Comparison of ENCODE assay signal across 23 cellular contexts in the genomic region with DNA sequence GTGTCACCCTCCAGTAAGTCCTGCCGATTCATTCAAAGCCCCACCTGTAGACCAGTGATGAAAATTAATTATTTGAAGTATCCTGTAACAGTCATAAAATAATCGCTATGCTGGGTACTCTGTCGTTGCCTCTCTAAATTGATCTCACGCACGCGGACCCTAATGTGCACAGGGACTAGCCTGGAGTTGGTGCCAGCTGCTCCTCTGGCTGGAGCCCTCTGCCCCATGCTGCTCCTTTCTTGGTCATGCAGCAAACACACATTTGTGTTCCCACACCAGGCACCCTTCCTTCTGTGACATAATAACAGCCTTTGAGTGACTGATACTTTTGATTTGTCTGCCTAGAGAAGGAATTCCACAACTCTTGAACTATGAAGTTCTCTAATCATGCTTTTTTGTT. TPM values are rescaled to one million over a fixed set of nuclear protein-coding genes. Genes with fewer than 3 reads are reported as not detected.
DNase-seq lines count a peak whose midpoint lies in the region; ATAC-seq and TF ChIP-seq lines count a peak whose summit lies in the region.
"Had no signal": no experiment of that assay in that cellular context is flagged by ENCODE, and none has a peak within 500 bp of the region (broad histone marks: within the 10 kb centered on the region; RNA-seq: fewer than 3 reads in every experiment).

No MANE protein-coding gene starts in this region.

- no peaks in the 10 kb centered on the region for H3K9me3 ChIP-seq in HEK293 (ENCODE audit: control insufficient read depth, insufficient read depth, low read depth, low read length)
- H3K9me3 ChIP-seq: BLaER1 treated with 17β-estradiol and CSF1 and Interleukin-3, amounts not matched to agents 10 nM and 100 nM; Caco-2; SJSA1 had no signal

- CTCF ChIA-PET in HEK293 (lab: Yijun Ruan, JAX): no interaction called here

- peaks cover 15% of the 10 kb centered on the region for H3K36me3 Mint-ChIP-seq in activated T-helper 17 cell treated with anti-CD3 and anti-CD28 coated beads, Interleukin-2, amount 50 U/mL, for 72 hours (ENCODE audit: low read depth)
- H3K36me3 Mint-ChIP-seq in nephron progenitor cell (ENCODE audit: low read depth): peaks cover 46% of the 10 kb centered on the region
- H3K36me3 Mint-ChIP-seq in activated T-cell treated with anti-CD3 and anti-CD28 coated beads, Interleukin-2, amount 50 U/mL, for 24 hours (ENCODE audit: low read depth): peaks cover 19% of the 10 kb centered on the region

- H3K36me3 ChIP-seq in HEK293 (ENCODE audit: control insufficient read depth in 2 of 2, insufficient read depth in 1 of 2, low read length in 2 of 2): peaks cover 0 to 11% of the 10 kb centered on the region in 2 experiments; a peak in 2 of 3 replicates

- peaks cover 6% of the 10 kb centered on the region for H3K4me1 Mint-ChIP-seq in activated T-helper 17 cell treated with anti-CD3 and anti-CD28 coated beads, Interleukin-2, amount 50 U/mL, for 72 hours
- H3K4me1 Mint-ChIP-seq in nephron progenitor cell: peaks cover 28% of the 10 kb centered on the region
- H3K4me1 Mint-ChIP-seq in activated T-cell treated with anti-CD3 and anti-CD28 coated beads, Interleukin-2, amount 50 U/mL, for 24 hours (ENCODE audit: low read depth): peaks cover 2% of the 10 kb centered on the region

- no peak for ATAC-seq in activated T-helper 17 cell treated with anti-CD3 and anti-CD28 coated beads, Interleukin-2, amount 50 U/mL, for 72 hours (replicated peaks)
- ATAC-seq in GM21786 (IDR thresholded peaks at IDR 0.05; ENCODE audit: unreplicated experiment) (no peak), GM21515 (IDR thresholded peaks at IDR 0.05; ENCODE audit: unreplicated experiment) (no peak)
- ATAC-seq: CD8-positive, alpha-beta T cell; GM12878; HepG2; Right ventricle myocardium inferior had no signal

- H3K4me1 ChIP-seq in HEK293 (ENCODE audit: control insufficient read depth, insufficient read depth, low read length): 0 out of 2 replicates have a peak, but pooled peaks cover 3% of the 10 kb centered on the region
- H3K4me1 ChIP-seq: Caco-2 had no signal

- DNase-seq in GM10266 (ENCODE audit: extremely low spot score): peak; percentile 5
- no peak for DNase-seq in nephron progenitor cell
- no peak for DNase-seq in CD1c-positive myeloid dendritic cell (ENCODE audit: extremely low spot score)
- no peak for DNase-seq in activated T-cell treated with anti-CD3 and anti-CD28 coated beads, Interleukin-2, amount 50 U/mL, for 24 hours
- DNase-seq: AML-193; Caco-2; CD8-positive, alpha-beta T cell; Karpas-422; NCI-H1105; NCI-H1436 treated with DMSO at 0.1 percent for 48 hours; NCI-H2029 treated with DMSO at 0.1 percent for 48 hours; NCI-H2171; NCI-H226; NCI-H510A had no signal

- no peak overlapping the region for H3K4me3 ChIP-seq in HEK293 (ENCODE audit: low read depth, low read length)
- H3K4me3 ChIP-seq: BLaER1 treated with 17β-estradiol and CSF1 and Interleukin-3, amounts not matched to agents 10 nM and 100 nM; GM12878; SJSA1 had no signal

- no peaks in the 10 kb centered on the region for H3K27me3 Mint-ChIP-seq in activated T-helper 17 cell treated with anti-CD3 and anti-CD28 coated beads, Interleukin-2, amount 50 U/mL, for 72 hours
- H3K27me3 Mint-ChIP-seq in nephron progenitor cell (ENCODE audit: low read depth, poor library complexity): no peaks in the 10 kb centered on the region
- no peaks in the 10 kb centered on the region for H3K27me3 Mint-ChIP-seq in activated T-cell treated with anti-CD3 and anti-CD28 coated beads, Interleukin-2, amount 50 U/mL, for 24 hours

- no peak overlapping the region for H3K27ac ChIP-seq in HEK293 (ENCODE audit: extremely low read depth, low read depth, low read length)
- H3K27ac ChIP-seq: SJSA1 had no signal

- TF ChIP-seq CTCF in GM10266 (IDR thresholded peaks at IDR 0.05; ENCODE audit: control insufficient read depth, insufficient read depth, low read depth, missing control alignments): no peak
- no peak for TF ChIP-seq CTCF in HEK293 (tag by site-specific recombination; IDR thresholded peaks at IDR 0.05)
- no peak for TF ChIP-seq CTCF in nephron progenitor cell (IDR thresholded peaks at IDR 0.05)

- no peaks in the 10 kb centered on the region for H3K9me3 Mint-ChIP-seq in activated T-helper 17 cell treated with anti-CD3 and anti-CD28 coated beads, Interleukin-2, amount 50 U/mL, for 72 hours
- no peaks in the 10 kb centered on the region for H3K9me3 Mint-ChIP-seq in nephron progenitor cell
- no peaks in the 10 kb centered on the region for H3K9me3 Mint-ChIP-seq in activated T-cell treated with anti-CD3 and anti-CD28 coated beads, Interleukin-2, amount 50 U/mL, for 24 hours
- H3K9me3 Mint-ChIP-seq: CD8-positive, alpha-beta T cell had no signal

- no peak overlapping the region for H3K4me3 Mint-ChIP-seq in activated T-helper 17 cell treated with anti-CD3 and anti-CD28 coated beads, Interleukin-2, amount 50 U/mL, for 72 hours
- H3K4me3 Mint-ChIP-seq in nephron progenitor cell: no peak overlapping the region
- no peak overlapping the region for H3K4me3 Mint-ChIP-seq in activated T-cell treated with anti-CD3 and anti-CD28 coated beads, Interleukin-2, amount 50 U/mL, for 24 hours
- H3K4me3 Mint-ChIP-seq: CD8-positive, alpha-beta T cell had no signal

- POLR2A ChIA-PET in HEK293 (lab: Yijun Ruan, JAX): interaction anchor here (0.7 kb wide), 1 partner anchor 61 kb away, joined by 5 read pairs; no protein-coding TSS in a partner anchor

- H3K27ac Mint-ChIP-seq in activated T-helper 17 cell treated with anti-CD3 and anti-CD28 coated beads, Interleukin-2, amount 50 U/mL, for 72 hours: peak overlapping the region; percentile 31
- peak overlapping the region; percentile 71 for H3K27ac Mint-ChIP-seq in nephron progenitor cell
- H3K27ac Mint-ChIP-seq in activated T-cell treated with anti-CD3 and anti-CD28 coated beads, Interleukin-2, amount 50 U/mL, for 24 hours: no peak overlapping the region
- H3K27ac Mint-ChIP-seq: CD8-positive, alpha-beta T cell had no signal

TF ChIP-seq in HEK293, 187 proteins besides CTCF, POLR2A, EP300 and RAD21:
- no peak for TF ChIP-seq ZNF544 (tag by site-specific recombination; IDR thresholded peaks at IDR 0.05)
- no peak for TF ChIP-seq SCRT1 (tag by site-specific recombination; IDR thresholded peaks at IDR 0.05; ENCODE audit: borderline replicate concordance)
- TF ChIP-seq ZIC2 (tag by site-specific recombination; IDR thresholded peaks at IDR 0.05): peak; percentile 51
- 0 out of 2 replicates have a peak, but pooled peaks have one; percentile 17 for TF ChIP-seq ZNF394 (tag by site-specific recombination; IDR thresholded peaks at IDR 0.05; ENCODE audit: borderline replicate concordance)
- no peak for TF ChIP-seq ZNF140 (tag by site-specific recombination; IDR thresholded peaks at IDR 0.05)
- TF ChIP-seq SCRT2 (tag by site-specific recombination; IDR thresholded peaks at IDR 0.05): no peak
- TF ChIP-seq ZBTB6 (tag by site-specific recombination; IDR thresholded peaks at IDR 0.05): no peak
- no peak for TF ChIP-seq ZNF335 (tag by site-specific recombination; conservative IDR thresholded peaks at IDR 0.05)

RNA-seq across cellular contexts. Expression of gene RAB11FIP3, which starts 16.0 kb away (rescaled TPM):
- total RNA-seq in activated T-helper 17 cell treated with anti-CD3 and anti-CD28 coated beads, Interleukin-2, amount 50 U/mL, for 72 hours: 10 to 100 TPM; 26.9 to 28.3 TPM

RNA-seq across cellular contexts. Expression of gene DECR2, which starts 39.8 kb away (rescaled TPM):
- total RNA-seq in activated T-helper 17 cell treated with anti-CD3 and anti-CD28 coated beads, Interleukin-2, amount 50 U/mL, for 72 hours: 10 to 100 TPM; 12.0 to 12.7 TPM

RNA-seq across cellular contexts. Expression of gene NME4, which starts 44.4 kb away (rescaled TPM):
- 10 to 100 TPM; 21.8 to 41.9 TPM for total RNA-seq in activated T-helper 17 cell treated with anti-CD3 and anti-CD28 coated beads, Interleukin-2, amount 50 U/mL, for 72 hours

RNA-seq across cellular contexts. Expression of gene PGAP6, which starts 59.7 kb away (rescaled TPM):
- 10 to 100 TPM; 25.6 to 26.1 TPM for total RNA-seq in activated T-helper 17 cell treated with anti-CD3 and anti-CD28 coated beads, Interleukin-2, amount 50 U/mL, for 72 hours
